Comparison of ENCODE assay signal across 18 cellular contexts in genomic region chr17:44864831-44865230, GRCh38. TPM values are rescaled to one million over a fixed set of nuclear protein-coding genes. Genes with fewer than 3 reads are reported as not detected.
A peak's percentile ranks its signal among the peaks of the same experiment; 100 is the strongest.
DNase-seq lines count a peak whose midpoint lies in the region; ATAC-seq and TF ChIP-seq lines count a peak whose summit lies in the region.
"Had no signal": no experiment of that assay in that cellular context is flagged by ENCODE, and none has a peak within 500 bp of the region (broad histone marks: within the 10 kb centered on the region; RNA-seq: fewer than 3 reads in every experiment).

No MANE protein-coding gene starts in this region.

- H3K4me3 ChIP-seq in CD8-positive, alpha-beta T cell (ENCODE audit: low read depth, low read length) = no peak overlapping the region
- H3K4me3 ChIP-seq in HCT116 (replicated peaks in 1 of 2; ENCODE audit: low read depth in 1 of 2, low read length in 2 of 2) (no peak overlapping the region), A673 (ENCODE audit: low read depth, low read length, poor library complexity, severe bottlenecking) (no peak overlapping the region)
- H3K4me3 ChIP-seq: GM23248, tibial artery had no signal

- intact Hi-C loops in CD8-positive, alpha-beta T cell (cut with DNase I, micrococcal nuclease) = loop anchor here (1.0 to 2.0 kb wide), 5 partner anchors 86 to 332 kb away; no protein-coding TSS in a partner anchor
- intact Hi-C loops in HCT116 (cut with micrococcal nuclease) = loop anchor here (1.0 kb wide), 2 partner anchors 86 to 90 kb away; no protein-coding TSS in a partner anchor
- intact Hi-C loops in sciatic nerve (cut with DNase I) = loop anchor here (1.0 kb wide), 1 partner anchor 91 kb away; no protein-coding TSS in a partner anchor
- intact Hi-C loops in A673 (cut with micrococcal nuclease; ENCODE audit: unreplicated experiment) = loop anchor here (1.0 kb wide), 1 partner anchor 91 kb away; no protein-coding TSS in a partner anchor
- intact Hi-C loops in activated T-helper 2 cell treated with anti-CD3 and anti-CD28 coated beads, Interferon-gamma antibody, Interleukin-2, Interleukin-4, amounts not matched to agents 10 μg/mL and 5 μg/mL and 100 μg/mL, durations not matched to agents 14 hours and 24 hours and 36 hours (cut with micrococcal nuclease) = loop anchor here (1.0 kb wide), 2 partner anchors 86 to 90 kb away; no protein-coding TSS in a partner anchor

- no peak for TF ChIP-seq POLR2A in HCT116 (IDR thresholded peaks at IDR 0.05; ENCODE audit: borderline replicate concordance, extremely low read depth, insufficient read depth, insufficient read length)

- H3K9me3 Mint-ChIP-seq in CD8-positive, alpha-beta T cell = no peaks in the 10 kb centered on the region
- no peaks in the 10 kb centered on the region for H3K9me3 Mint-ChIP-seq in activated T-helper 2 cell treated with anti-CD3 and anti-CD28 coated beads, Interferon-gamma antibody, Interleukin-2, Interleukin-4, amounts not matched to agents 10 μg/mL and 5 μg/mL and 100 μg/mL, durations not matched to agents 14 hours and 24 hours and 36 hours
- H3K9me3 Mint-ChIP-seq: activated naive CD4-positive, alpha-beta T cell treated with anti-CD3 and anti-CD28 coated beads, Interleukin-2, amount 10 ng/mL, durations not matched to agents 7 days and 5 days; HFFc6; immature natural killer cell had no signal

- no peak overlapping the region for H3K4me3 Mint-ChIP-seq in CD8-positive, alpha-beta T cell
- no peak overlapping the region for H3K4me3 Mint-ChIP-seq in activated T-helper 2 cell treated with anti-CD3 and anti-CD28 coated beads, Interferon-gamma antibody, Interleukin-2, Interleukin-4, amounts not matched to agents 10 μg/mL and 5 μg/mL and 100 μg/mL, durations not matched to agents 14 hours and 24 hours and 36 hours (ENCODE audit: low read depth)
- H3K4me3 Mint-ChIP-seq: activated CD4-positive, alpha-beta T cell treated with anti-CD3 and anti-CD28 coated beads for 36 hours; activated naive CD4-positive, alpha-beta T cell treated with anti-CD3 and anti-CD28 coated beads, Interleukin-2, amount 10 ng/mL, durations not matched to agents 7 days and 5 days; HFFc6; immature natural killer cell had no signal

- H3K9me2 ChIP-seq in HCT116 (ENCODE audit: insufficient read depth) = no peaks in the 10 kb centered on the region

- H3K9me3 ChIP-seq in CD8-positive, alpha-beta T cell (ENCODE audit: low read length) = no peaks in the 10 kb centered on the region
- H3K9me3 ChIP-seq in HCT116 (ENCODE audit: control insufficient read depth in 1 of 2, insufficient read depth in 1 of 2, low read depth in 1 of 2, low read length in 2 of 2) (no peaks in the 10 kb centered on the region), A673 (ENCODE audit: low read depth, low read length, poor library complexity, severe bottlenecking) (no peaks in the 10 kb centered on the region)
- H3K9me3 ChIP-seq: Caco-2, tibial artery had no signal

- BruUV-seq in HCT116 (replicated peaks; lab: Mats Ljungman, UMichigan) = no TSS peak
- BruUV-seq in A673 (replicated peaks; lab: Mats Ljungman, UMichigan) = no TSS peak

- no peak overlapping the region for H3K27ac ChIP-seq in CD8-positive, alpha-beta T cell (ENCODE audit: low read depth, low read length)
- H3K27ac ChIP-seq in HCT116 (ENCODE audit: low read depth, low read length) = no peak overlapping the region
- H3K27ac ChIP-seq in A673 (ENCODE audit: low read depth, low read length, poor library complexity, severe bottlenecking) = no peak overlapping the region
- H3K27ac ChIP-seq: brain microvascular endothelial cell, tibial artery had no signal

- H3K79me2 ChIP-seq in HCT116 (ENCODE audit: insufficient read depth, low read length) = no peaks in the 10 kb centered on the region

- no peak for TF ChIP-seq RAD21 in HCT116 (IDR thresholded peaks at IDR 0.05; ENCODE audit: low read depth)

- H3K27me3 ChIP-seq in CD8-positive, alpha-beta T cell (ENCODE audit: insufficient read depth, low read length) = no peaks in the 10 kb centered on the region
- no peaks in the 10 kb centered on the region for H3K27me3 ChIP-seq in HCT116 (ENCODE audit: insufficient read depth, low read length)
- H3K27me3 ChIP-seq in A673 (replicated peaks; ENCODE audit: insufficient read depth, low read depth, low read length, poor library complexity) = no peaks in the 10 kb centered on the region
- H3K27me3 ChIP-seq: brain microvascular endothelial cell, tibial artery had no signal

- POLR2A ChIA-PET in CD8-positive, alpha-beta T cell (lab: Charles Lee) = no interaction called here
- POLR2A ChIA-PET in HCT116 (lab: Charles Lee) (no interaction called here), A673 (lab: Charles Lee; ENCODE audit: low non-redundant PET) (no interaction called here)

- no peak overlapping the region for H3K4me2 ChIP-seq in HCT116 (ENCODE audit: low read length)

- H2AFZ ChIP-seq in HCT116 (ENCODE audit: low read depth, low read length, poor library complexity, severe bottlenecking) = no peak overlapping the region
- H2AFZ ChIP-seq: GM23248 had no signal

- CTCF ChIA-PET in CD8-positive, alpha-beta T cell (lab: Charles Lee) = interaction anchor here (0.6 to 13.4 kb wide), 25 partner anchors 9 to 207 kb away, joined by 3 to 309 read pairs (median 4); partner anchors contain the start of gene HIGD1B
- CTCF ChIA-PET in HCT116 (lab: Charles Lee) = interaction anchor here (1.1 to 5.9 kb wide), 3 partner anchors 82 to 90 kb away, joined by 3 to 52 read pairs (median 19); no protein-coding TSS in a partner anchor
- CTCF ChIA-PET in A673 (lab: Charles Lee) = interaction anchor here (0.6 kb wide), 1 partner anchor 41 kb away, joined by 5 read pairs; no protein-coding TSS in a partner anchor

- peaks cover 88% of the 10 kb centered on the region for H3K36me3 Mint-ChIP-seq in CD8-positive, alpha-beta T cell
- peaks cover 76% of the 10 kb centered on the region for H3K36me3 Mint-ChIP-seq in activated T-helper 2 cell treated with anti-CD3 and anti-CD28 coated beads, Interferon-gamma antibody, Interleukin-2, Interleukin-4, amounts not matched to agents 10 μg/mL and 5 μg/mL and 100 μg/mL, durations not matched to agents 14 hours and 24 hours and 36 hours (ENCODE audit: low read depth)

- TF ChIP-seq CTCF in CD8-positive, alpha-beta T cell (IDR thresholded peaks at IDR 0.05) = no peak
- TF ChIP-seq CTCF in HCT116 (IDR thresholded peaks at IDR 0.05 in 2 of 3, conservative IDR thresholded peaks at IDR 0.05 in 1 of 3; ENCODE audit: borderline replicate concordance in 1 of 3, insufficient read depth in 1 of 3, low read depth in 2 of 3, low read length in 2 of 3) (no peak), A673 (conservative IDR thresholded peaks at IDR 0.05; ENCODE audit: low read depth, low read length) (no peak)

- DNase-seq in CD8-positive, alpha-beta T cell = no peak
- no peak for DNase-seq in HCT116 (ENCODE audit: low read depth, low spot score)
- no peak for DNase-seq in sciatic nerve (ENCODE audit: low spot score)
- DNase-seq in A673 (ENCODE audit: low spot score) = no peak
- no peak for DNase-seq in activated T-helper 2 cell treated with anti-CD3 and anti-CD28 coated beads, Interferon-gamma antibody, Interleukin-2, Interleukin-4, amounts not matched to agents 10 μg/mL and 5 μg/mL and 100 μg/mL, durations not matched to agents 14 hours and 24 hours and 36 hours (ENCODE audit: low spot score)

- no peaks in the 10 kb centered on the region for H3K27me3 Mint-ChIP-seq in CD8-positive, alpha-beta T cell (ENCODE audit: low read depth)
- no peaks in the 10 kb centered on the region for H3K27me3 Mint-ChIP-seq in activated T-helper 2 cell treated with anti-CD3 and anti-CD28 coated beads, Interferon-gamma antibody, Interleukin-2, Interleukin-4, amounts not matched to agents 10 μg/mL and 5 μg/mL and 100 μg/mL, durations not matched to agents 14 hours and 24 hours and 36 hours (ENCODE audit: low read depth)
- H3K27me3 Mint-ChIP-seq: activated CD4-positive, alpha-beta T cell treated with anti-CD3 and anti-CD28 coated beads for 36 hours; activated naive CD4-positive, alpha-beta T cell treated with anti-CD3 and anti-CD28 coated beads, Interleukin-2, amount 10 ng/mL, durations not matched to agents 7 days and 5 days had no signal

- RAD21 ChIA-PET in HCT116 (lab: Charles Lee; ENCODE audit: low non-redundant PET in 1 of 2, low total read pairs in 2 of 2, uncharacterized antibody in 2 of 2, unreplicated experiment in 2 of 2) = no interaction called here

- ATAC-seq in CD8-positive, alpha-beta T cell = peak; percentile 23
- ATAC-seq in HCT116 (peak; percentile 36), esophagus mucosa (peak; percentile 16), sciatic nerve (peak; percentile 30), GM19452 (IDR thresholded peaks at IDR 0.05; ENCODE audit: unreplicated experiment) (no peak)

- H4K20me1 ChIP-seq in HCT116 (ENCODE audit: insufficient read depth) = no peaks in the 10 kb centered on the region; the same call in 1 of the 2 replicates

- no peak overlapping the region for H3K27ac Mint-ChIP-seq in CD8-positive, alpha-beta T cell
- no peak overlapping the region for H3K27ac Mint-ChIP-seq in activated T-helper 2 cell treated with anti-CD3 and anti-CD28 coated beads, Interferon-gamma antibody, Interleukin-2, Interleukin-4, amounts not matched to agents 10 μg/mL and 5 μg/mL and 100 μg/mL, durations not matched to agents 14 hours and 24 hours and 36 hours
- H3K27ac Mint-ChIP-seq: activated CD4-positive, alpha-beta T cell treated with anti-CD3 and anti-CD28 coated beads for 36 hours; immature natural killer cell had no signal

- H3K4me1 Mint-ChIP-seq in CD8-positive, alpha-beta T cell (ENCODE audit: low read depth) = no peaks in the 10 kb centered on the region
- no peaks in the 10 kb centered on the region for H3K4me1 Mint-ChIP-seq in activated T-helper 2 cell treated with anti-CD3 and anti-CD28 coated beads, Interferon-gamma antibody, Interleukin-2, Interleukin-4, amounts not matched to agents 10 μg/mL and 5 μg/mL and 100 μg/mL, durations not matched to agents 14 hours and 24 hours and 36 hours (ENCODE audit: low read depth)
- H3K4me1 Mint-ChIP-seq: activated CD4-positive, alpha-beta T cell treated with anti-CD3 and anti-CD28 coated beads for 36 hours; activated naive CD4-positive, alpha-beta T cell treated with anti-CD3 and anti-CD28 coated beads, Interleukin-2, amount 10 ng/mL, durations not matched to agents 7 days and 5 days; immature natural killer cell had no signal

- peaks cover 70% of the 10 kb centered on the region for H3K36me3 ChIP-seq in CD8-positive, alpha-beta T cell (ENCODE audit: insufficient read depth, low read length)
- peaks cover 47 to 60% of the 10 kb centered on the region in 2 experiments for H3K36me3 ChIP-seq in HCT116 (ENCODE audit: control insufficient read depth in 1 of 2, insufficient read depth in 2 of 2, low read length in 2 of 2)
- peaks cover 31% of the 10 kb centered on the region for H3K36me3 ChIP-seq in A673 (ENCODE audit: insufficient read depth, low read length, poor library complexity, severe bottlenecking)

- H3K9ac ChIP-seq in HCT116 (ENCODE audit: low read length) = no peak overlapping the region

- H3K4me1 ChIP-seq in CD8-positive, alpha-beta T cell (ENCODE audit: insufficient read depth, low read length) = no peaks in the 10 kb centered on the region
- no peaks in the 10 kb centered on the region for H3K4me1 ChIP-seq in HCT116 (ENCODE audit: control insufficient read depth in 1 of 2, insufficient read depth in 2 of 2, low read length in 2 of 2)
- no peaks in the 10 kb centered on the region for H3K4me1 ChIP-seq in A673 (ENCODE audit: insufficient read depth, low read length, poor library complexity, severe bottlenecking)
- H3K4me1 ChIP-seq: Caco-2, tibial artery had no signal

RNA-seq across cellular contexts. Expression of gene HIGD1B, which starts 17.1 kb away (rescaled TPM):
- total RNA-seq in CD8-positive, alpha-beta T cell = not detected
- total RNA-seq in HCT116 (2021; ENCODE audit: unreplicated experiment) = not detected
- polyA plus RNA-seq in HCT116 (2012) = 0.32 and 0.48 TPM in 2 replicates
- 3.4 TPM for total RNA-seq in esophagus mucosa
- total RNA-seq in sciatic nerve = 5.8 TPM
- total RNA-seq in A673 (2021) = not detected in 2 replicates
- not detected in 2 replicates for total RNA-seq in activated T-helper 2 cell treated with anti-CD3 and anti-CD28 coated beads, Interferon-gamma antibody, Interleukin-2, Interleukin-4, amounts not matched to agents 10 μg/mL and 5 μg/mL and 100 μg/mL, durations not matched to agents 14 hours and 24 hours and 36 hours
- total RNA-seq: activated CD4-positive, alpha-beta T cell treated with anti-CD3 and anti-CD28 coated beads for 36 hours; Caco-2; fibroblast of lung; G401; GM23248; HFFc6; IMR-90 had no signal
- polyA plus RNA-seq: GM23248, immature natural killer cell, IMR-90 had no signal

RNA-seq across cellular contexts. Expression of gene EFTUD2, which starts 34.4 kb away (rescaled TPM):
- 100 to 1,000 TPM; 131 to 133 TPM for total RNA-seq in CD8-positive, alpha-beta T cell
- total RNA-seq in HCT116 (2021; ENCODE audit: unreplicated experiment) = 150 TPM
- 98.2 and 101 TPM in 2 replicates for polyA plus RNA-seq in HCT116 (2012)
- 92.3 TPM for total RNA-seq in esophagus mucosa
- 75.2 TPM for total RNA-seq in sciatic nerve
- 133 and 144 TPM in 2 replicates for total RNA-seq in A673 (2021)
- total RNA-seq in activated T-helper 2 cell treated with anti-CD3 and anti-CD28 coated beads, Interferon-gamma antibody, Interleukin-2, Interleukin-4, amounts not matched to agents 10 μg/mL and 5 μg/mL and 100 μg/mL, durations not matched to agents 14 hours and 24 hours and 36 hours = 194 and 215 TPM in 2 replicates

RNA-seq across cellular contexts. Expression of gene GJC1, which starts 34.7 kb away (rescaled TPM):
- total RNA-seq in CD8-positive, alpha-beta T cell = not detected
- total RNA-seq in HCT116 (2021; ENCODE audit: unreplicated experiment) (62.4 TPM), esophagus mucosa (1.4 TPM), sciatic nerve (7.9 TPM), A673 (2021) (31.6 and 39.0 TPM in 2 replicates)
- 22.6 and 27.0 TPM in 2 replicates for polyA plus RNA-seq in HCT116 (2012)
- total RNA-seq in activated T-helper 2 cell treated with anti-CD3 and anti-CD28 coated beads, Interferon-gamma antibody, Interleukin-2, Interleukin-4, amounts not matched to agents 10 μg/mL and 5 μg/mL and 100 μg/mL, durations not matched to agents 14 hours and 24 hours and 36 hours = 8.2 and 9.4 TPM in 2 replicates
- polyA plus RNA-seq: immature natural killer cell had no signal

RNA-seq across cellular contexts. Expression of gene GFAP, which starts 50.5 kb away (rescaled TPM):
- total RNA-seq in CD8-positive, alpha-beta T cell = not detected
- total RNA-seq in HCT116 (2021; ENCODE audit: unreplicated experiment) (not detected), esophagus mucosa (not detected), sciatic nerve (9.2 TPM), A673 (2021) (not detected in 2 replicates)
- 0.40 and 0.51 TPM in 2 replicates for polyA plus RNA-seq in HCT116 (2012)
- total RNA-seq in activated T-helper 2 cell treated with anti-CD3 and anti-CD28 coated beads, Interferon-gamma antibody, Interleukin-2, Interleukin-4, amounts not matched to agents 10 μg/mL and 5 μg/mL and 100 μg/mL, durations not matched to agents 14 hours and 24 hours and 36 hours = 0.34 TPM in 1 of 2 replicates, not detected in the other
- total RNA-seq: activated CD4-positive, alpha-beta T cell treated with anti-CD3 and anti-CD28 coated beads for 36 hours; Caco-2; G401; GM23248; HFFc6 had no signal
